ENCODE assay signal across 8 cellular contexts in the genomic region with DNA sequence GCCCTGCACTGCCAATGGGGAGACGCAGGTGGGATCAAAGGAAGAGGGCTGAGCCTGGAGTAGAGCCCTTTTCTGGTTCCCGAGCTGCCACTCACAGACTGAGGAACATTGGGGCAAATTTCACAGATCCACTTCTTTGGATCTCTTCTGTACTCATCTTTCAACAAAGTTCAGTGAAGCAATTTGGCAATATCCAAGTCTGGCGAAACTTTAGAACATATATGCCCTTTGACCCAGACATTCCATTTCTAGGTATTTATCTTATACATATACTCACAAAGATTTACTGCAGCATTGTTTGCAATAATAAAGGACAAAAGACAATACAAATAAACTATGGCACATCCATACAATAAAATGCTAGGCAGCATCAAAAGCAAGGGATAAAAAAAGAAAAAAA. TPM values are rescaled to one million over a fixed set of nuclear protein-coding genes. Genes with fewer than 3 reads are reported as not detected.
"Had no signal": no experiment of that assay in that cellular context is flagged by ENCODE, and none has a peak within 500 bp of the region (broad histone marks: within the 10 kb centered on the region; RNA-seq: fewer than 3 reads in every experiment).

No MANE protein-coding gene starts in this region.

- H3K4me3 ChIP-seq: K562 had no signal

- FAIRE-seq: HTR-8/SVneo, K562 had no signal

- H3K9me3 Mint-ChIP-seq: IgD-negative memory B cell had no signal

- H3K27ac Mint-ChIP-seq: IgD-negative memory B cell had no signal

- ATAC-seq: K562 had no signal

- H3K27me3 Mint-ChIP-seq: IgD-negative memory B cell had no signal

- H3K27ac ChIP-seq: HL-60 had no signal

- DNase-seq: IMR-90, KBM-7, KG1 had no signal

- H3K4me3 Mint-ChIP-seq: IgD-negative memory B cell had no signal

RNA-seq across cellular contexts. Expression of a gene that starts 18.0 kb away (rescaled TPM):
- total RNA-seq: HT1080 had no signal
- polyA plus RNA-seq: IgD-negative memory B cell had no signal

RNA-seq across cellular contexts. Expression of a gene that starts 19.6 kb away (rescaled TPM):
- total RNA-seq: IMR-90 had no signal
- polyA plus RNA-seq: IgD-negative memory B cell had no signal
